12 cellular contexts compared by ENCODE assay signal in genomic region chr17:39118674-39119419, GRCh38. TPM values are rescaled to one million over a fixed set of nuclear protein-coding genes. Genes with fewer than 3 reads are reported as not detected.
DNase-seq lines count a peak whose midpoint lies in the region; ATAC-seq, FAIRE-seq and TF ChIP-seq lines count a peak whose summit lies in the region.
"Had no signal": no experiment of that assay in that cellular context is flagged by ENCODE, and none has a peak within 500 bp of the region (broad histone marks: within the 10 kb centered on the region; RNA-seq: fewer than 3 reads in every experiment).

No MANE protein-coding gene starts in this region.

- DNase-seq in NB4 (ENCODE audit: low read depth) (peak; percentile 85), midbrain (lab: John Stamatoyannopoulos, UW) (peak; percentile 47), frontal cortex (ENCODE audit: low spot score in 2 of 2) (no peak), DMS53 (lab: John Stamatoyannopoulos, UW) (no peak)
- DNase-seq: pancreas, upper lobe of left lung had no signal

- no peak for TF ChIP-seq CTCF in NB4 (IDR thresholded peaks at IDR 0.05; ENCODE audit: low read depth, low read length)

- ATAC-seq in GM18505 (IDR thresholded peaks at IDR 0.05; ENCODE audit: unreplicated experiment) (peak; percentile 70), HG02610 (IDR thresholded peaks at IDR 0.05; ENCODE audit: unreplicated experiment) (peak; percentile 65), GM18498 (IDR thresholded peaks at IDR 0.05; ENCODE audit: unreplicated experiment) (no peak), HG02885 (IDR thresholded peaks at IDR 0.05; ENCODE audit: poor library complexity, unreplicated experiment) (no peak)

- TF ChIP-seq POLR2A in GM18505 (IDR thresholded peaks at IDR 0.05; ENCODE audit: borderline replicate concordance, extremely low read depth, insufficient read depth, insufficient read length) (no peak), NB4 (IDR thresholded peaks at IDR 0.05; ENCODE audit: extremely low read depth, insufficient read length) (no peak)

- H3K4me3 ChIP-seq in NB4 (ENCODE audit: low read depth, low read length): no peak overlapping the region
- H3K4me3 ChIP-seq: pancreas, SK-N-MC, upper lobe of left lung had no signal

- FAIRE-seq in frontal cortex (lab: Jason Lieb, UNC): no peak
- FAIRE-seq: islet of Langerhans, pancreas had no signal

RNA-seq across cellular contexts. Expression of gene PLXDC1, which starts 32.6 kb away (rescaled TPM):
- total RNA-seq in frontal cortex: 9.8 TPM

RNA-seq across cellular contexts. Expression of gene ARL5C, which starts 47.1 kb away (rescaled TPM):
- total RNA-seq in frontal cortex: not detected

Comparison
In these comparisons a context has a peak if more than half of its experiments do, and no peak if none do; other contexts are left out.
1. ATAC-seq: peak in GM18505 (single experiment) and HG02610 (single experiment); none in GM18498 (single experiment) and HG02885 (single experiment).
2. DNase-seq: peak in NB4 (single experiment) and midbrain (single experiment); none in frontal cortex (0 of 2) and DMS53 (single experiment).